In genomic region chr12:56721721-56722120, GRCh38 we compare ENCODE assay signal across 7 cellular contexts. TPM values are rescaled to one million over a fixed set of nuclear protein-coding genes. Genes with fewer than 3 reads are reported as not detected.
DNase-seq lines count a peak whose midpoint lies in the region; ATAC-seq, FAIRE-seq and TF ChIP-seq lines count a peak whose summit lies in the region.
"Had no signal": no experiment of that assay in that cellular context is flagged by ENCODE, and none has a peak within 500 bp of the region (broad histone marks: within the 10 kb centered on the region; RNA-seq: fewer than 3 reads in every experiment).

No MANE protein-coding gene starts in this region.

- no peak for TF ChIP-seq POLR2A in GM12892 (IDR thresholded peaks at IDR 0.05; ENCODE audit: low read depth, low read length)

- no peaks in the 10 kb centered on the region for H3K27me3 ChIP-seq in OCI-LY1 (ENCODE audit: insufficient read depth, low read length)

- peaks cover 78% of the 10 kb centered on the region for H3K36me3 ChIP-seq in OCI-LY1 (ENCODE audit: insufficient read depth, low read length)

- no peak for FAIRE-seq in GM12892 (lab: Jason Lieb, UNC)

- H3K9me3 ChIP-seq in OCI-LY1 (ENCODE audit: low read length) = no peaks in the 10 kb centered on the region

- peak overlapping the region; percentile 99 for H3K4me3 ChIP-seq in OCI-LY1 (ENCODE audit: low read depth, low read length, poor library complexity, severe bottlenecking)

- peak; percentile 19 for DNase-seq in globus pallidus (ENCODE audit: low spot score)
- DNase-seq in SKM-1 treated with dmso at 0.1 percent for 144 hours (lab: John Stamatoyannopoulos, UW; ENCODE audit: unreplicated experiment) = no peak
- no peak for DNase-seq in GM12892 (ENCODE audit: insufficient read length)
- DNase-seq: DMS79 treated with DMSO at 0.1 percent for 48 hours had no signal

- peak overlapping the region; percentile 80 for H3K4me2 ChIP-seq in OCI-LY1 (ENCODE audit: low read length)

- no peak overlapping the region; the same call in 1 of the 2 replicates for H3K9ac ChIP-seq in OCI-LY1 (ENCODE audit: low read length)

- H3F3A ChIP-seq in OCI-LY1 (ENCODE audit: insufficient read depth, low read length) = no peaks in the 10 kb centered on the region

- TF ChIP-seq CTCF in 22Rv1 (IDR thresholded peaks at IDR 0.05) (no peak), OCI-LY1 (IDR thresholded peaks at IDR 0.05; ENCODE audit: low read length) (no peak)

- peaks cover 65% of the 10 kb centered on the region for H3K79me2 ChIP-seq in OCI-LY1 (ENCODE audit: insufficient read depth, low read length)

- H3K4me1 ChIP-seq in OCI-LY1 (ENCODE audit: insufficient read depth, low read length, severe bottlenecking) = peaks cover 47% of the 10 kb centered on the region

- H4K20me1 ChIP-seq in OCI-LY1 (ENCODE audit: insufficient read depth, low read length) = peaks cover 5% of the 10 kb centered on the region

- no peaks in the 10 kb centered on the region for H3K9me2 ChIP-seq in OCI-LY1 (ENCODE audit: low read depth, low read length)

- ATAC-seq in HG03469 (IDR thresholded peaks at IDR 0.05; ENCODE audit: unreplicated experiment) = no peak

- H3K27ac ChIP-seq in 22Rv1 = peak overlapping the region; percentile 99
- H3K27ac ChIP-seq in OCI-LY1 (ENCODE audit: low read depth, low read length, poor library complexity, severe bottlenecking) = no peak overlapping the region

- H2AFZ ChIP-seq in OCI-LY1 (ENCODE audit: low read length) = no peak overlapping the region

RNA-seq across cellular contexts. Expression of gene NACA, which starts 3.4 kb away (rescaled TPM):
- 3,019 TPM for polyA plus RNA-seq in GM12892 (2012; ENCODE audit: missing spikeins)

RNA-seq across cellular contexts. Expression of gene PRIM1, which starts 30.4 kb away (rescaled TPM):
- polyA plus RNA-seq in GM12892 (2012; ENCODE audit: missing spikeins) = 48.3 TPM

RNA-seq across cellular contexts. Expression of gene PTGES3, which starts 33.6 kb away (rescaled TPM):
- polyA plus RNA-seq in GM12892 (2012; ENCODE audit: missing spikeins) = 297 TPM

RNA-seq across cellular contexts. Expression of gene HSD17B6, which starts 41.4 kb away (rescaled TPM):
- 0.91 TPM for polyA plus RNA-seq in GM12892 (2012; ENCODE audit: missing spikeins)
